In genomic region chr13:45875951-45876350, GRCh38 we compare ENCODE assay signal across 23 cellular contexts. TPM values are rescaled to one million over a fixed set of nuclear protein-coding genes. Genes with fewer than 3 reads are reported as not detected.
A peak's percentile ranks its signal among the peaks of the same experiment; 100 is the strongest.
DNase-seq lines count a peak whose midpoint lies in the region; ATAC-seq, FAIRE-seq and TF ChIP-seq lines count a peak whose summit lies in the region.
"Had no signal": no experiment of that assay in that cellular context is flagged by ENCODE, and none has a peak within 500 bp of the region (broad histone marks: within the 10 kb centered on the region; RNA-seq: fewer than 3 reads in every experiment).

No MANE protein-coding gene starts in this region.

- H3K9me3 Mint-ChIP-seq in stimulated activated naive CD8-positive, alpha-beta T cell treated with anti-CD3 and anti-CD28 coated beads, Interleukin-15, Interleukin-2, amounts not matched to agents 100 ng/mL and 50 ng/mL, for 24 hours, result no peaks in the 10 kb centered on the region
- H3K9me3 Mint-ChIP-seq: CD4-positive, alpha-beta T cell had no signal

- no TSS peak for BruUV-seq in K562 (replicated peaks; lab: Mats Ljungman, UMichigan)

- FAIRE-seq in K562 (lab: Jason Lieb, UNC) (no peak), small intestine (lab: Jason Lieb, UNC) (no peak)
- FAIRE-seq: A549, GM12891, GM18507, H54, RCC 7860 had no signal

- no peaks in the 10 kb centered on the region for H3K36me3 Mint-ChIP-seq in stimulated activated naive CD8-positive, alpha-beta T cell treated with anti-CD3 and anti-CD28 coated beads, Interleukin-15, Interleukin-2, amounts not matched to agents 100 ng/mL and 50 ng/mL, for 24 hours (ENCODE audit: low read depth)

- H3K27me3 Mint-ChIP-seq in stimulated activated naive CD8-positive, alpha-beta T cell treated with anti-CD3 and anti-CD28 coated beads, Interleukin-15, Interleukin-2, amounts not matched to agents 100 ng/mL and 50 ng/mL, for 24 hours, result no peaks in the 10 kb centered on the region
- H3K27me3 Mint-ChIP-seq: CD4-positive, alpha-beta T cell had no signal

- H3K9ac ChIP-seq in K562 (ENCODE audit: insufficient read depth in 1 of 2, low read depth in 2 of 2, low read length in 2 of 2), result no peak overlapping the region

- no peak overlapping the region for H2AFZ ChIP-seq in K562 (ENCODE audit: low read depth, low read length)

- H3K27ac ChIP-seq in K562 (ENCODE audit: extremely low read depth, low read depth, low read length), result no peak overlapping the region
- peak overlapping the region; percentile 79 for H3K27ac ChIP-seq in foreskin keratinocyte
- H3K27ac ChIP-seq in small intestine (ENCODE audit: low read depth in 1 of 2, low read length in 1 of 2), result no peak overlapping the region
- no peak overlapping the region for H3K27ac ChIP-seq in left ventricle myocardium inferior (replicated peaks)
- H3K27ac ChIP-seq: A549, SK-N-MC had no signal

- TF ChIP-seq CTCF in K562 (IDR thresholded peaks at IDR 0.05 in 2 of 3, conservative IDR thresholded peaks at IDR 0.05 in 1 of 3; ENCODE audit: insufficient read depth in 2 of 3, low read depth in 1 of 3, low read length in 3 of 3) (no peak), foreskin keratinocyte (conservative IDR thresholded peaks at IDR 0.05) (no peak), left ventricle myocardium inferior (IDR thresholded peaks at IDR 0.05; ENCODE audit: borderline replicate concordance) (no peak)

- H3K4me3 ChIP-seq in K562 (no peak overlapping the region), small intestine (ENCODE audit: low read depth in 1 of 2, low read length in 2 of 2) (no peak overlapping the region), left ventricle myocardium inferior (no peak overlapping the region)
- H3K4me3 ChIP-seq: A549, SK-N-MC had no signal

- H3K4me3 Mint-ChIP-seq in stimulated activated naive CD8-positive, alpha-beta T cell treated with anti-CD3 and anti-CD28 coated beads, Interleukin-15, Interleukin-2, amounts not matched to agents 100 ng/mL and 50 ng/mL, for 24 hours, result no peak overlapping the region
- H3K4me3 Mint-ChIP-seq: CD4-positive, alpha-beta T cell had no signal

- POLR2A ChIA-PET in K562 (lab: Yijun Ruan, JAX), result no interaction called here

- no peak overlapping the region for H3K4me2 ChIP-seq in K562 (ENCODE audit: insufficient read depth, low read length)
- H3K4me2 ChIP-seq: A549 had no signal

- WGBS in K562 (ENCODE audit: insufficient coverage, low coverage, missing lambda C conversion rate), result 0% methylated on average over 9 of the region's 9 CpGs
- WGBS in small intestine, 3 donors, result 61 to 85% (median 69%) methylated on average over 9 of the region's 9 CpGs

- no peaks in the 10 kb centered on the region for H3K9me1 ChIP-seq in K562 (ENCODE audit: control insufficient read depth, insufficient read depth, low read length)

- H3K27ac Mint-ChIP-seq in stimulated activated naive CD8-positive, alpha-beta T cell treated with anti-CD3 and anti-CD28 coated beads, Interleukin-15, Interleukin-2, amounts not matched to agents 100 ng/mL and 50 ng/mL, for 24 hours, result peak overlapping the region; percentile 53
- H3K27ac Mint-ChIP-seq: CD4-positive, alpha-beta T cell had no signal

- ATAC-seq in stimulated activated naive CD8-positive, alpha-beta T cell treated with anti-CD3 and anti-CD28 coated beads, Interleukin-15, Interleukin-2, amounts not matched to agents 100 U/mL and 50 U/mL, for 24 hours, result no peak
- no peak for ATAC-seq in K562
- ATAC-seq in foreskin keratinocyte, result peak; percentile 90
- ATAC-seq: A549 had no signal

- no peaks in the 10 kb centered on the region for H3K79me2 ChIP-seq in K562 (ENCODE audit: control insufficient read depth, insufficient read depth, low read length)

- H3K36me3 ChIP-seq in K562 (ENCODE audit: control insufficient read depth, insufficient read depth, low read length) (no peaks in the 10 kb centered on the region), small intestine (ENCODE audit: control insufficient read depth in 2 of 2, insufficient read depth in 2 of 2, low read length in 2 of 2) (no peaks in the 10 kb centered on the region), left ventricle myocardium inferior (no peaks in the 10 kb centered on the region)

- H3K4me1 Mint-ChIP-seq in stimulated activated naive CD8-positive, alpha-beta T cell treated with anti-CD3 and anti-CD28 coated beads, Interleukin-15, Interleukin-2, amounts not matched to agents 100 ng/mL and 50 ng/mL, for 24 hours (ENCODE audit: low read depth), result no peaks in the 10 kb centered on the region

- H3K9me3 ChIP-seq in K562 (replicated peaks; ENCODE audit: control insufficient read depth, insufficient read depth, low read depth, low read length) (no peaks in the 10 kb centered on the region), small intestine (ENCODE audit: control insufficient read depth, low read depth) (no peaks in the 10 kb centered on the region), left ventricle myocardium inferior (replicated peaks) (no peaks in the 10 kb centered on the region)
- H3K9me3 ChIP-seq: A549, Caco-2 had no signal

- DNase-seq in stimulated activated naive CD8-positive, alpha-beta T cell treated with anti-CD3 and anti-CD28 coated beads, Interleukin-15, Interleukin-2, amounts not matched to agents 100 U/mL and 50 U/mL, for 24 hours, result no peak
- DNase-seq in K562 (ENCODE audit: extremely low read depth in 1 of 4, low spot score in 3 of 4) (no peak), foreskin keratinocyte (peak; percentile 66 to 86), small intestine (peak; percentile 26), HuH-7 (ENCODE audit: low spot score) (no peak), left ventricle myocardium inferior (no peak), pons (ENCODE audit: low spot score) (no peak)
- DNase-seq: Caco-2; CD4-positive, alpha-beta T cell; DMS153; EL; NCI-H1048; NCI-H2081; NCI-H446 treated with DMSO at 0.1 percent for 48 hours; SHP77 had no signal

- H3K27me3 ChIP-seq in K562 (ENCODE audit: control insufficient read depth in 2 of 2, insufficient read depth in 2 of 2, low read length in 2 of 2), result peaks cover 0 to 20% of the 10 kb centered on the region in 2 experiments; a peak in 2 of 5 replicates
- H3K27me3 ChIP-seq in foreskin keratinocyte, result no peaks in the 10 kb centered on the region
- no peaks in the 10 kb centered on the region for H3K27me3 ChIP-seq in small intestine (ENCODE audit: control insufficient read depth in 2 of 2, insufficient read depth in 2 of 2, low read length in 2 of 2)
- H3K27me3 ChIP-seq in left ventricle myocardium inferior (ENCODE audit: low read depth), result no peaks in the 10 kb centered on the region

- intact Hi-C loops in K562 (cut with micrococcal nuclease) (no loop called here), left ventricle myocardium inferior (cut with micrococcal nuclease) (no loop called here)

- no peak for TF ChIP-seq EP300 in K562 (IDR thresholded peaks at IDR 0.05; ENCODE audit: low read length)

- CTCF ChIA-PET in K562 (lab: Yijun Ruan, JAX; ENCODE audit: low intra/inter-chr PET ratio), result no interaction called here

- no peaks in the 10 kb centered on the region for H4K20me1 ChIP-seq in K562 (replicated peaks; ENCODE audit: control insufficient read depth, insufficient read depth, low read length)

- no peak for TF ChIP-seq RAD21 in K562 (CRISPR knock-in tag; conservative IDR thresholded peaks at IDR 0.05 in 1 of 2, IDR thresholded peaks at IDR 0.05 in 1 of 2)

- no peak for TF ChIP-seq POLR2A in K562 (conservative IDR thresholded peaks at IDR 0.05)

- in situ Hi-C loops in K562 (cut with MboI), result no loop called here

- H3K4me1 ChIP-seq in K562 (replicated peaks in 1 of 2; ENCODE audit: control insufficient read depth in 2 of 2, insufficient read depth in 2 of 2, low read length in 2 of 2) (no peaks in the 10 kb centered on the region), foreskin keratinocyte (peaks cover 38% of the 10 kb centered on the region), small intestine (ENCODE audit: control insufficient read depth in 2 of 2, insufficient read depth in 1 of 2, low read depth in 1 of 2, low read length in 1 of 2) (no peaks in the 10 kb centered on the region), left ventricle myocardium inferior (peaks cover 10% of the 10 kb centered on the region)
- H3K4me1 ChIP-seq: A549, Caco-2 had no signal

TF ChIP-seq in K562, 482 proteins besides CTCF, POLR2A, EP300 and RAD21:
- peak; percentile 74 for TF ChIP-seq PKNOX1 (IDR thresholded peaks at IDR 0.05)
- 0 out of 2 replicates have a peak, but pooled peaks have one; percentile 14 for TF ChIP-seq L3MBTL2 (IDR thresholded peaks at IDR 0.05)
- no peak for TF ChIP-seq NR1H2 (CRISPR knock-in tag; IDR thresholded peaks at IDR 0.05)
- no peak for TF ChIP-seq CXXC5 (CRISPR knock-in tag; IDR thresholded peaks at IDR 0.05)

RNA-seq across cellular contexts. Expression of gene SIAH3, which starts 24.4 kb away (rescaled TPM):
- not detected in 2 replicates for total RNA-seq in K562 (2011; cell fraction: chromatin; rRNA removed; ENCODE audit: low replicate concordance)
- not detected in 2 replicates for total RNA-seq in K562 (2011; cell fraction: nucleolus; rRNA removed)
- total RNA-seq in K562 (2011; cell fraction: nucleoplasm; rRNA removed), result not detected in 2 replicates
- total RNA-seq in K562 (2014; rRNA removed) (not detected in 2 replicates), K562 (2014; rRNA removed; fragmentation: Illumina TruSeq; extraction: Trizol) (not detected in 2 replicates), K562 (2015; rRNA removed; fragmentation: Illumina TruSeq; extraction: Trizol) (not detected in 2 replicates), K562 (2021) (not detected in 2 replicates), foreskin keratinocyte (0.28 and 0.48 TPM in 2 replicates), left ventricle myocardium inferior (not detected)
- polyA plus RNA-seq in K562 (2011; rRNA removed) (not detected in 2 replicates), K562 (2014; fragmentation: Illumina TruSeq; extraction: Trizol) (not detected in 2 replicates), K562 (2014; fragmentation: Nextera tagmentation; extraction: Ambion mirVana) (not detected), K562 (2014; rRNA removed) (not detected in 2 replicates), foreskin keratinocyte (0.14 and 0.20 TPM in 2 replicates), small intestine (under 1 TPM in 1 of 3 donors, not detected in 2; 0.01 TPM)
- polyA plus RNA-seq in K562 (2011; cell fraction: cytosol; rRNA removed), result not detected in 2 replicates
- polyA plus RNA-seq in K562 (2011; cell fraction: nucleus; rRNA removed), result not detected in 2 replicates
- polyA plus RNA-seq in K562 (2012), result 0.01 TPM in 1 of 2 replicates, not detected in the other
- not detected in 2 replicates for polyA minus RNA-seq in K562 (2011; rRNA and poly(A)+ RNA removed)
- not detected in 2 replicates for polyA minus RNA-seq in K562 (2011; cell fraction: cytosol; rRNA and poly(A)+ RNA removed)
- polyA minus RNA-seq in K562 (2011; cell fraction: nucleus; rRNA and poly(A)+ RNA removed), result not detected in 2 replicates
- total RNA-seq: Caco-2 had no signal
- polyA plus RNA-seq: A549, BJ had no signal

Comparison
In these comparisons a context has a peak if more than half of its experiments do, and no peak if none do; other contexts are left out.
1. DNase-seq: peak in foreskin keratinocyte (2 of 2) and small intestine (single experiment); none in stimulated activated naive CD8-positive, alpha-beta T cell treated with anti-CD3 and anti-CD28 coated beads, Interleukin-15, Interleukin-2, amounts not matched to agents 100 U/mL and 50 U/mL, for 24 hours (single experiment), K562 (0 of 4), HuH-7 (single experiment), left ventricle myocardium inferior (single experiment) and pons (single experiment).